Comparison of ENCODE assay signal across 16 cellular contexts in the genomic region with DNA sequence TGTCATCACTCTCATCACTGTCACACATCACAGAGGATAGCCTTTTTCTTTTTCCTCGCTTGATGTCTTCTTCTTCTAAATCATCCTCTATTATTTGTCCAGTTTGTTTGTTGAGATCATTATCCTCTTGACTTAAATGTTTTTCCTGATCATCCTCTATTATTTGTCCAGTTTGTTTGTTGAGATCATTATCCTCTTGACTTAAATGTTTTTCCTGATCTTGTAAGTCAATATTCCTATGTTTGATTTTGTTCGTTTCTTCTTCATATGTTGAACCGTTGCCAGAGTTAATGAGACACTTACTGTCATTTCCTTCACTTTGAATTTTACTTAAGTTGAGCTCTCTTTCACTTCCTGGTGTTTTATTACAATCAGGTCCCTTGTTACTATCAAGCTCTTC. TPM values are rescaled to one million over a fixed set of nuclear protein-coding genes. Genes with fewer than 3 reads are reported as not detected.
DNase-seq lines count a peak whose midpoint lies in the region; ATAC-seq, FAIRE-seq and TF ChIP-seq lines count a peak whose summit lies in the region.
"Had no signal": no experiment of that assay in that cellular context is flagged by ENCODE, and none has a peak within 500 bp of the region (broad histone marks: within the 10 kb centered on the region; RNA-seq: fewer than 3 reads in every experiment).

No MANE protein-coding gene starts in this region.

- peaks cover 46% of the 10 kb centered on the region for H3K79me2 ChIP-seq in Loucy (ENCODE audit: insufficient read depth, low read length)
- H3K79me2 ChIP-seq in endothelial cell of umbilical vein (ENCODE audit: control insufficient read depth, insufficient read depth, low read length), result peaks cover 34% of the 10 kb centered on the region

- H4K20me1 ChIP-seq in Loucy (ENCODE audit: insufficient read depth, low read length, poor library complexity, severe bottlenecking) (peaks cover 8% of the 10 kb centered on the region), endothelial cell of umbilical vein (replicated peaks; ENCODE audit: control insufficient read depth, extremely low read depth, insufficient read depth, low read length) (no peaks in the 10 kb centered on the region)

- H3K4me2 ChIP-seq in Loucy (ENCODE audit: low read depth, low read length, poor library complexity, severe bottlenecking) (peak overlapping the region; percentile 82), endothelial cell of umbilical vein (ENCODE audit: insufficient read depth, low read length) (no peak overlapping the region)
- H3K4me2 ChIP-seq: GM23338 had no signal

- no peak for TF ChIP-seq POLR2A in endothelial cell of umbilical vein (IDR thresholded peaks at IDR 0.05; ENCODE audit: low read depth, low read length)

- peak overlapping the region; percentile 63 for H3K4me3 ChIP-seq in Loucy (ENCODE audit: low read length, poor library complexity, severe bottlenecking)
- no peak overlapping the region for H3K4me3 ChIP-seq in endothelial cell of umbilical vein (replicated peaks in 1 of 3; ENCODE audit: insufficient read depth in 1 of 3, low read depth in 1 of 3, low read length in 3 of 3)
- H3K4me3 ChIP-seq in small intestine (ENCODE audit: low read depth in 1 of 2, low read length in 2 of 2), result no peak overlapping the region
- H3K4me3 ChIP-seq: GM23338, prostate gland, spleen had no signal

- BruUV-seq in endothelial cell of umbilical vein (replicated peaks; lab: Mats Ljungman, UMichigan), result no TSS peak

- H3K27ac ChIP-seq in endothelial cell of umbilical vein (ENCODE audit: insufficient read depth, low read depth, low read length) (no peak overlapping the region), small intestine (ENCODE audit: low read depth in 1 of 2, low read length in 1 of 2) (no peak overlapping the region)
- H3K27ac ChIP-seq: prostate gland, spleen had no signal

- peaks cover 46% of the 10 kb centered on the region for H3K36me3 Mint-ChIP-seq in activated naive CD4-positive, alpha-beta T cell treated with anti-CD3 and anti-CD28 coated beads, Interleukin-2, amount 10 ng/mL, durations not matched to agents 7 days and 5 days

- CTCF ChIA-PET in activated naive CD4-positive, alpha-beta T cell treated with anti-CD3 and anti-CD28 coated beads, Interleukin-2, amount 10 ng/mL, durations not matched to agents 7 days and 5 days (lab: Charles Lee), result interaction anchor here (0.8 to 1.1 kb wide), 4 partner anchors 10 to 548 kb away, joined by 3 to 5 read pairs (median 4); no protein-coding TSS in a partner anchor
- CTCF ChIA-PET in endothelial cell of umbilical vein (lab: Charles Lee), result interaction anchor here (0.7 to 1.1 kb wide), 4 partner anchors 10 to 548 kb away, joined by 3 to 4 read pairs (median 4); a partner anchor contains a TSS

- FAIRE-seq in endothelial cell of umbilical vein (lab: Jason Lieb, UNC), result peak; percentile 8
- no peak for FAIRE-seq in small intestine (lab: Jason Lieb, UNC)

- WGBS in small intestine, 3 donors, result 73 to 79% (median 78%) methylated on average over 3 of the region's 3 CpGs

- POLR2A ChIA-PET in endothelial cell of umbilical vein (lab: Charles Lee), result no interaction called here

- dilution Hi-C loops in endothelial cell of umbilical vein (cut with MboI; ENCODE audit: extremely low pct_ligation_motif_present, low sequenced_read_pairs), result no loop called here

- no peak for DNase-seq in activated naive CD4-positive, alpha-beta T cell treated with anti-CD3 and anti-CD28 coated beads, Interleukin-2, amount 10 ng/mL, durations not matched to agents 7 days and 5 days
- no peak for DNase-seq in activated naive CD4-positive, alpha-beta T cell treated with anti-CD3 and anti-CD28 coated beads, Interleukin-2, amount 50 U/mL, for 16 hours
- DNase-seq in NCI-H748 (lab: John Stamatoyannopoulos, UW; ENCODE audit: unreplicated experiment) (peak; percentile 78), endothelial cell of umbilical vein (ENCODE audit: low read depth, low spot score) (no peak), T-helper 9 cell (no peak), small intestine (no peak)
- DNase-seq: AML-193, amniotic stem cell, DMS 273 treated with DMSO at 0.1 percent for 48 hours, MV-4-11, naive B cell, spleen had no signal

- H3K4me3 Mint-ChIP-seq in activated naive CD4-positive, alpha-beta T cell treated with anti-CD3 and anti-CD28 coated beads, Interleukin-2, amount 10 ng/mL, durations not matched to agents 7 days and 5 days, result peak overlapping the region; percentile 3
- H3K4me3 Mint-ChIP-seq: GM23338, naive B cell had no signal

- H3K4me1 ChIP-seq in Loucy (ENCODE audit: insufficient read depth, low read length, poor library complexity, severe bottlenecking) (peaks cover 59% of the 10 kb centered on the region), endothelial cell of umbilical vein (ENCODE audit: control insufficient read depth, extremely low read depth, insufficient read depth, low read length) (peaks cover 12% of the 10 kb centered on the region), small intestine (ENCODE audit: control insufficient read depth in 2 of 2, insufficient read depth in 1 of 2, low read depth in 1 of 2, low read length in 1 of 2) (peaks cover 0 to 3% of the 10 kb centered on the region in 2 donors)
- H3K4me1 ChIP-seq: prostate gland had no signal

- H3K9me2 ChIP-seq in Loucy (replicated peaks; ENCODE audit: low read depth, low read length), result no peaks in the 10 kb centered on the region

- no peaks in the 10 kb centered on the region for H3K9me1 ChIP-seq in endothelial cell of umbilical vein (replicated peaks; ENCODE audit: control insufficient read depth, extremely low read depth, insufficient read depth, low read length)

- H3K9me3 ChIP-seq in Loucy (ENCODE audit: insufficient read depth, low read depth, low read length), result no peaks in the 10 kb centered on the region
- no peaks in the 10 kb centered on the region for H3K9me3 ChIP-seq in endothelial cell of umbilical vein (replicated peaks; ENCODE audit: control insufficient read depth, insufficient read depth, low read length)
- no peaks in the 10 kb centered on the region for H3K9me3 ChIP-seq in small intestine (ENCODE audit: control insufficient read depth, low read depth)
- H3K9me3 ChIP-seq: prostate gland, spleen had no signal

- H3F3A ChIP-seq in Loucy (ENCODE audit: low read depth), result no peaks in the 10 kb centered on the region

- peak overlapping the region; percentile 60 for H3K27ac Mint-ChIP-seq in activated naive CD4-positive, alpha-beta T cell treated with anti-CD3 and anti-CD28 coated beads, Interleukin-2, amount 10 ng/mL, durations not matched to agents 7 days and 5 days
- H3K27ac Mint-ChIP-seq: GM23338 had no signal

- intact Hi-C loops in endothelial cell of umbilical vein (cut with micrococcal nuclease), result no loop called here

- peaks cover 43% of the 10 kb centered on the region for H3K4me1 Mint-ChIP-seq in activated naive CD4-positive, alpha-beta T cell treated with anti-CD3 and anti-CD28 coated beads, Interleukin-2, amount 10 ng/mL, durations not matched to agents 7 days and 5 days

- no peaks in the 10 kb centered on the region for H3K9me3 Mint-ChIP-seq in activated naive CD4-positive, alpha-beta T cell treated with anti-CD3 and anti-CD28 coated beads, Interleukin-2, amount 10 ng/mL, durations not matched to agents 7 days and 5 days
- H3K9me3 Mint-ChIP-seq: GM23338, naive B cell had no signal

- no peak for ATAC-seq in GM18519 (IDR thresholded peaks at IDR 0.05; ENCODE audit: low FRiP score, unreplicated experiment)
- ATAC-seq: GM23338 had no signal

- H3K27me3 Mint-ChIP-seq in activated naive CD4-positive, alpha-beta T cell treated with anti-CD3 and anti-CD28 coated beads, Interleukin-2, amount 10 ng/mL, durations not matched to agents 7 days and 5 days, result no peaks in the 10 kb centered on the region
- H3K27me3 Mint-ChIP-seq: naive B cell had no signal

- H3K27me3 ChIP-seq in Loucy (ENCODE audit: insufficient read depth, low read length, poor library complexity, severe bottlenecking) (no peaks in the 10 kb centered on the region), endothelial cell of umbilical vein (ENCODE audit: control insufficient read depth in 2 of 2, insufficient read depth in 2 of 2, low read length in 2 of 2) (no peaks in the 10 kb centered on the region), small intestine (ENCODE audit: control insufficient read depth in 2 of 2, insufficient read depth in 2 of 2, low read length in 2 of 2) (no peaks in the 10 kb centered on the region)
- H3K27me3 ChIP-seq: spleen had no signal

- TF ChIP-seq CTCF in Loucy (conservative IDR thresholded peaks at IDR 0.05; ENCODE audit: low read length) (no peak), endothelial cell of umbilical vein (IDR thresholded peaks at IDR 0.05; ENCODE audit: extremely low read depth in 1 of 2, insufficient read depth in 1 of 2, low read depth in 1 of 2, low read length in 2 of 2) (no peak)

- H3K36me3 ChIP-seq in Loucy (ENCODE audit: insufficient read depth, low read length), result peaks cover 3% of the 10 kb centered on the region; the same call in 1 of the 2 replicates
- H3K36me3 ChIP-seq in endothelial cell of umbilical vein (ENCODE audit: control insufficient read depth in 2 of 2, extremely low read depth in 1 of 2, insufficient read depth in 2 of 2, low read length in 2 of 2), result peaks cover 0 to 11% of the 10 kb centered on the region in 2 experiments
- peaks cover 0 to 4% of the 10 kb centered on the region in 2 donors for H3K36me3 ChIP-seq in small intestine (ENCODE audit: control insufficient read depth in 2 of 2, insufficient read depth in 2 of 2, low read length in 2 of 2)
- H3K36me3 ChIP-seq: prostate gland had no signal

- H2AFZ ChIP-seq in Loucy (ENCODE audit: low read length) (no peak overlapping the region), endothelial cell of umbilical vein (ENCODE audit: low read depth, low read length) (no peak overlapping the region)
- H2AFZ ChIP-seq: GM23338 had no signal

- H3K9ac ChIP-seq in Loucy (ENCODE audit: low read depth, low read length, poor library complexity, severe bottlenecking) (peak overlapping the region; percentile 42), endothelial cell of umbilical vein (replicated peaks; ENCODE audit: extremely low read depth, insufficient read depth, low read length) (no peak overlapping the region)

RNA-seq across cellular contexts. Expression of a gene that starts 5.6 kb away (rescaled TPM):
- total RNA-seq in endothelial cell of umbilical vein, result 32.8 and 33.4 TPM in 2 replicates
- polyA plus RNA-seq in endothelial cell of umbilical vein (5.2 and 8.1 TPM in 2 replicates), small intestine (10 to 100 TPM; 10.3 to 13.2 (median 11.1) TPM)
- 8.0 and 8.4 TPM in 2 replicates for polyA plus RNA-seq in endothelial cell of umbilical vein (2011; cell fraction: cytosol; rRNA removed)
- 32.7 and 50.6 TPM in 2 replicates for polyA plus RNA-seq in endothelial cell of umbilical vein (2011; cell fraction: nucleus; rRNA removed)
- polyA plus RNA-seq in endothelial cell of umbilical vein (2012), result 28.6 and 40.1 TPM in 2 replicates
- polyA minus RNA-seq in endothelial cell of umbilical vein, result 9.6 and 11.0 TPM in 2 replicates
- polyA minus RNA-seq in endothelial cell of umbilical vein (2011; cell fraction: cytosol; rRNA and poly(A)+ RNA removed), result 5.4 TPM
- 45.1 and 62.5 TPM in 2 replicates for polyA minus RNA-seq in endothelial cell of umbilical vein (2011; cell fraction: nucleus; rRNA and poly(A)+ RNA removed)

RNA-seq across cellular contexts. Expression of a gene that starts 5.7 kb away (rescaled TPM):
- 7.0 and 7.6 TPM in 2 replicates for total RNA-seq in endothelial cell of umbilical vein
- polyA plus RNA-seq in endothelial cell of umbilical vein (0.75 and 1.4 TPM in 2 replicates), small intestine (1 to 10 TPM; 1.6 to 5.5 (median 3.1) TPM)
- polyA plus RNA-seq in endothelial cell of umbilical vein (2011; cell fraction: cytosol; rRNA removed), result 1.8 and 2.0 TPM in 2 replicates
- 1.8 and 3.0 TPM in 2 replicates for polyA plus RNA-seq in endothelial cell of umbilical vein (2011; cell fraction: nucleus; rRNA removed)
- 7.7 and 8.6 TPM in 2 replicates for polyA plus RNA-seq in endothelial cell of umbilical vein (2012)
- polyA minus RNA-seq in endothelial cell of umbilical vein, result 2.6 and 3.5 TPM in 2 replicates
- polyA minus RNA-seq in endothelial cell of umbilical vein (2011; cell fraction: cytosol; rRNA and poly(A)+ RNA removed), result 2.0 TPM
- polyA minus RNA-seq in endothelial cell of umbilical vein (2011; cell fraction: nucleus; rRNA and poly(A)+ RNA removed), result 1.7 and 2.9 TPM in 2 replicates

RNA-seq across cellular contexts. Expression of a gene that starts 41.2 kb away (rescaled TPM):
- 16.8 and 17.1 TPM in 2 replicates for total RNA-seq in endothelial cell of umbilical vein
- polyA plus RNA-seq in endothelial cell of umbilical vein (12.4 and 15.9 TPM in 2 replicates), small intestine (1 to 10 TPM in 1 of 3 donors, under 1 TPM in 2; 0.45 to 2.4 (median 0.81) TPM)
- polyA plus RNA-seq in endothelial cell of umbilical vein (2011; cell fraction: cytosol; rRNA removed), result 9.5 and 10.3 TPM in 2 replicates
- 13.0 and 13.3 TPM in 2 replicates for polyA plus RNA-seq in endothelial cell of umbilical vein (2011; cell fraction: nucleus; rRNA removed)
- 6.1 and 8.9 TPM in 2 replicates for polyA plus RNA-seq in endothelial cell of umbilical vein (2012)
- 28.1 and 29.1 TPM in 2 replicates for polyA minus RNA-seq in endothelial cell of umbilical vein
- polyA minus RNA-seq in endothelial cell of umbilical vein (2011; cell fraction: cytosol; rRNA and poly(A)+ RNA removed), result 0.92 TPM
- 38.9 and 40.4 TPM in 2 replicates for polyA minus RNA-seq in endothelial cell of umbilical vein (2011; cell fraction: nucleus; rRNA and poly(A)+ RNA removed)
